In genomic region chr19:5125376-5125775, GRCh38 we compare ENCODE assay signal across 13 cellular contexts.
"Had no signal": no experiment of that assay in that cellular context is flagged by ENCODE, and none has a peak within 500 bp of the region (broad histone marks: within the 10 kb centered on the region; RNA-seq: fewer than 3 reads in every experiment).

No MANE protein-coding gene starts in this region.

- H3K9me3 Mint-ChIP-seq: activated naive CD8-positive, alpha-beta T cell treated with anti-CD3 and anti-CD28 coated beads, Interleukin-2, amount 10 ng/mL, durations not matched to agents 7 days and 5 days had no signal

- H3K36me3 ChIP-seq: ovary had no signal

- DNase-seq: activated CD4-positive, alpha-beta T cell treated with anti-CD3 and anti-CD28 coated beads for 48 hours; activated CD8-positive, alpha-beta memory T cell treated with anti-CD3 and anti-CD28 coated beads, Interleukin-2, amount 50 U/mL, for 48 hours; activated naive CD8-positive, alpha-beta T cell treated with anti-CD3 and anti-CD28 coated beads, Interleukin-2, amount 10 ng/mL, durations not matched to agents 7 days and 5 days; anterior cingulate cortex; foreskin keratinocyte; head of caudate nucleus; mammary epithelial cell; ovary; WERI-Rb-1 had no signal

- H3K27me3 Mint-ChIP-seq: activated naive CD8-positive, alpha-beta T cell treated with anti-CD3 and anti-CD28 coated beads, Interleukin-2, amount 10 ng/mL, durations not matched to agents 7 days and 5 days had no signal

- ATAC-seq: activated CD8-positive, alpha-beta T cell treated with anti-CD3 and anti-CD28 coated beads, Interleukin-2, amount 10 ng/mL, durations not matched to agents 7 days and 5 days; foreskin keratinocyte; left lobe of liver had no signal

- H3K4me3 ChIP-seq: breast epithelium, ovary, tibial nerve had no signal

- H3K4me3 Mint-ChIP-seq: activated CD8-positive, alpha-beta T cell treated with anti-CD3 and anti-CD28 coated beads, Interleukin-2, amount 10 ng/mL, durations not matched to agents 7 days and 5 days had no signal

- H3K27ac ChIP-seq: foreskin keratinocyte, WERI-Rb-1 had no signal

- H3K27me3 ChIP-seq: breast epithelium, foreskin keratinocyte, ovary, tibial nerve had no signal

- H3K9me3 ChIP-seq: breast epithelium, ovary, tibial nerve had no signal

- H3K27ac Mint-ChIP-seq: activated naive CD8-positive, alpha-beta T cell treated with anti-CD3 and anti-CD28 coated beads, Interleukin-2, amount 10 ng/mL, durations not matched to agents 7 days and 5 days had no signal

- H3K4me1 ChIP-seq: foreskin keratinocyte had no signal
